Comparison of ENCODE assay signal across 8 cellular contexts in genomic region chr19:42005504-42005903, GRCh38.
"Had no signal": no experiment of that assay in that cellular context is flagged by ENCODE, and none has a peak within 500 bp of the region (broad histone marks: within the 10 kb centered on the region; RNA-seq: fewer than 3 reads in every experiment).

No MANE protein-coding gene starts in this region.

- H3K27ac Mint-ChIP-seq: GM23338, HFFc6, IgD-negative memory B cell had no signal

- H3K4me2 ChIP-seq: GM23338 had no signal

- H3K9me3 Mint-ChIP-seq: GM23338, H9, HFFc6 had no signal

- DNase-seq: H9, HCEC 1CT, HFFc6, KBM-7 had no signal

- H3K4me3 ChIP-seq: GM23338 had no signal

- H3K36me3 Mint-ChIP-seq: IgD-negative memory B cell had no signal

- H2AFZ ChIP-seq: GM23338 had no signal

- ATAC-seq: GM23338, HepG2 had no signal

- H3K27ac ChIP-seq: HL-60 had no signal

- H3K4me3 Mint-ChIP-seq: GM23338, H9, HFFc6 had no signal
